Comparison of ENCODE assay signal across 16 cellular contexts in genomic region chr1:28340221-28340974, GRCh38.
"Had no signal": no experiment of that assay in that cellular context is flagged by ENCODE, and none has a peak within 500 bp of the region (broad histone marks: within the 10 kb centered on the region; RNA-seq: fewer than 3 reads in every experiment).

No MANE protein-coding gene starts in this region.

- H3K4me3 ChIP-seq: hepatocyte, lower lobe of right lung, smooth muscle cell had no signal

- H3K9me3 Mint-ChIP-seq: activated naive CD4-positive, alpha-beta T cell treated with anti-CD3 and anti-CD28 coated beads for 36 hours; activated T-helper 2 cell treated with anti-CD3 and anti-CD28 coated beads, Interferon-gamma antibody, Interleukin-2, Interleukin-4, amounts not matched to agents 10 μg/mL and 5 μg/mL and 100 μg/mL, durations not matched to agents 14 hours and 24 hours and 36 hours; natural killer cell treated with Interleukin-12 subunit alpha and Interleukin-12 subunit beta and Interleukin-15 and Interleukin-18, amount 100 ng/mL, for 72 hours; stimulated activated memory B cell treated with anti-CD40 and anti-IgM and Interleukin-4, amounts not matched to agents 10 μg/mL and 1 μg/mL and 100 μg/mL, for 72 hours had no signal

- H3K4me1 ChIP-seq: lower lobe of right lung, parathyroid adenoma had no signal

- H3K9me3 ChIP-seq: lower lobe of right lung, neutrophil had no signal

- H3K4me3 Mint-ChIP-seq: activated naive CD4-positive, alpha-beta T cell treated with anti-CD3 and anti-CD28 coated beads for 36 hours; natural killer cell treated with Interleukin-12 subunit alpha and Interleukin-12 subunit beta and Interleukin-15 and Interleukin-18, amount 100 ng/mL, for 72 hours; stimulated activated memory B cell treated with anti-CD40 and anti-IgM and Interleukin-4, amounts not matched to agents 10 μg/mL and 1 μg/mL and 100 μg/mL, for 72 hours had no signal

- ATAC-seq: lower lobe of right lung; natural killer cell treated with Interleukin-12 subunit alpha and Interleukin-12 subunit beta and Interleukin-15 and Interleukin-18, amount 100 ng/mL, for 72 hours; sciatic nerve; stimulated activated memory B cell treated with anti-CD40 and anti-IgM and Interleukin-4, amounts not matched to agents 10 μg/mL and 1 μg/mL and 100 μg/mL, for 72 hours had no signal

- DNase-seq: activated naive CD4-positive, alpha-beta T cell treated with anti-CD3 and anti-CD28 coated beads for 36 hours; dermis blood vessel endothelial cell; effector memory CD4-positive, alpha-beta T cell; foreskin fibroblast; islet precursor cell; stimulated activated CD4-positive, alpha-beta T cell treated with anti-CD3 and anti-CD28 coated beads, Interleukin-4, amount 100 ng/mL, for 24 hours; T1000 had no signal

- H3K27me3 ChIP-seq: hepatocyte, neutrophil had no signal

- H3K27me3 Mint-ChIP-seq: natural killer cell treated with Interleukin-12 subunit alpha and Interleukin-12 subunit beta and Interleukin-15 and Interleukin-18, amount 100 ng/mL, for 72 hours; stimulated activated memory B cell treated with anti-CD40 and anti-IgM and Interleukin-4, amounts not matched to agents 10 μg/mL and 1 μg/mL and 100 μg/mL, for 72 hours had no signal

- H3K4me1 Mint-ChIP-seq: stimulated activated memory B cell treated with anti-CD40 and anti-IgM and Interleukin-4, amounts not matched to agents 10 μg/mL and 1 μg/mL and 100 μg/mL, for 72 hours had no signal

- H3K27ac ChIP-seq: hepatocyte, lower lobe of right lung, neutrophil, parathyroid adenoma had no signal

- H3K27ac Mint-ChIP-seq: activated naive CD4-positive, alpha-beta T cell treated with anti-CD3 and anti-CD28 coated beads for 36 hours; activated T-helper 2 cell treated with anti-CD3 and anti-CD28 coated beads, Interferon-gamma antibody, Interleukin-2, Interleukin-4, amounts not matched to agents 10 μg/mL and 5 μg/mL and 100 μg/mL, durations not matched to agents 14 hours and 24 hours and 36 hours; natural killer cell treated with Interleukin-12 subunit alpha and Interleukin-12 subunit beta and Interleukin-15 and Interleukin-18, amount 100 ng/mL, for 72 hours; stimulated activated memory B cell treated with anti-CD40 and anti-IgM and Interleukin-4, amounts not matched to agents 10 μg/mL and 1 μg/mL and 100 μg/mL, for 72 hours had no signal
